Comparison of ENCODE assay signal across 12 cellular contexts in the genomic region with DNA sequence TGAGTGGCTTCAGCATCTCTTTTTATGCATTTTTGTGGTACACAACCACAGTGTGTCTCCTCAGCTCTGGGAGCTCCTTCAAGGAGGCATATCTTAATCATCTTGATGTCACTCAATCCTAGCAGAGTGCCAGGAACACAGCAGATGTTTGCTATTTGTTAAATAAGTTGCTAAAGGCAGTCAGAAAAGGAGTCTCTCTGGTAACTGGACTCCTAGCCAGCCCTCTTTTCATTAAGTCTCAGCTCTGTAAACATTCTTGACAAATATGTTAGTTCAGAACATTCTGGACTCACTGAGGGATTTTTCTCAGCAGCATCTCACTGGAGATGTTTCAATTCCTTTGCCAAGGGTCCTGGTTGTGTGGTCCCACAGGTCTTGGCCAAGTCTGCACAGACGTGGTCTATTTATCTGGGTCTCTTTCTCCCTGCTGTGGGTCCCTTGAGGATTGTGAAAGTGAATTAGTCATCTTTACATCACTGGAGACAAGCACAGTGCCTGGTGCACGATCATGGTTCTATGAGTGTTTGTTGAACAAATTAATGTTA. TPM values are rescaled to one million over a fixed set of nuclear protein-coding genes. Genes with fewer than 3 reads are reported as not detected.
A peak's percentile ranks its signal among the peaks of the same experiment; 100 is the strongest.
DNase-seq lines count a peak whose midpoint lies in the region; ATAC-seq and TF ChIP-seq lines count a peak whose summit lies in the region.
"Had no signal": no experiment of that assay in that cellular context is flagged by ENCODE, and none has a peak within 500 bp of the region (broad histone marks: within the 10 kb centered on the region; RNA-seq: fewer than 3 reads in every experiment).

No MANE protein-coding gene starts in this region.

- H3K9me3 ChIP-seq in Panc1 (ENCODE audit: control insufficient read depth, insufficient read depth, low read depth, low read length) (no peaks in the 10 kb centered on the region), sigmoid colon (peaks cover 0 to 5% (median 0%) of the 10 kb centered on the region in 4 donors)
- H3K9me3 ChIP-seq: suprapubic skin had no signal

- POLR2A ChIA-PET in Panc1 (lab: Charles Lee) = no interaction called here

- TF ChIP-seq CTCF in Panc1 (IDR thresholded peaks at IDR 0.05) (no peak), fibroblast of pulmonary artery (IDR thresholded peaks at IDR 0.05; ENCODE audit: low read length, missing control alignments) (no peak), sigmoid colon (IDR thresholded peaks at IDR 0.05) (no peak)

- ATAC-seq in Panc1 = no peak
- ATAC-seq: natural killer cell had no signal

- no peak for TF ChIP-seq POLR2A in sigmoid colon (IDR thresholded peaks at IDR 0.05)

- no peak overlapping the region for H3K4me3 ChIP-seq in Panc1 (ENCODE audit: low read depth in 2 of 2, low read length in 2 of 2)
- H3K4me3 ChIP-seq in fibroblast of pulmonary artery (replicated peaks; ENCODE audit: low read depth, low read length) = no peak overlapping the region
- H3K4me3 ChIP-seq in sigmoid colon = no peak overlapping the region
- H3K4me3 ChIP-seq: dorsolateral prefrontal cortex, suprapubic skin had no signal

- no TSS peak for BruUV-seq in Panc1 (replicated peaks; lab: Mats Ljungman, UMichigan)

- CTCF ChIA-PET in Panc1 (lab: Charles Lee) = no interaction called here

- H3K27me3 ChIP-seq in Panc1 (ENCODE audit: control insufficient read depth, insufficient read depth, low read length) = no peaks in the 10 kb centered on the region
- H3K27me3 ChIP-seq in sigmoid colon = no peaks in the 10 kb centered on the region
- H3K27me3 ChIP-seq: suprapubic skin had no signal

- TF ChIP-seq EP300 in sigmoid colon (IDR thresholded peaks at IDR 0.05) = no peak

- H3K4me1 ChIP-seq in Panc1 (ENCODE audit: control insufficient read depth, insufficient read depth, low read length) (no peaks in the 10 kb centered on the region; the same call in 1 of the 2 replicates), sigmoid colon (no peaks in the 10 kb centered on the region)
- H3K4me1 ChIP-seq: suprapubic skin had no signal

- H3K27ac ChIP-seq in Panc1 (ENCODE audit: low read length) = peak overlapping the region; percentile 44; the same call in 1 of the 2 replicates
- H3K27ac ChIP-seq in sigmoid colon = peak overlapping the region in 1 of 4 donors; percentile 41
- H3K27ac ChIP-seq: dorsolateral prefrontal cortex, suprapubic skin had no signal

- DNase-seq in GM03348 (ENCODE audit: low spot score) (peak; percentile 53), Panc1 (ENCODE audit: low read depth, low spot score) (no peak), fibroblast of pulmonary artery (ENCODE audit: low read depth) (peak; percentile 77), sigmoid colon (peak; percentile 73), NCI-H1092 (lab: John Stamatoyannopoulos, UW) (no peak), AG08396 (ENCODE audit: low spot score) (no peak), NCI-H2081 treated with DMSO at 0.1 percent for 48 hours (lab: John Stamatoyannopoulos, UW) (no peak)
- DNase-seq: dorsolateral prefrontal cortex, natural killer cell, NCI-H226, RPMI8226 had no signal

- in situ Hi-C loops in Panc1 (cut with HindIII; ENCODE audit: low pct_unique_long_range_greater_than_20kb, low sequenced_read_pairs) = no loop called here

- intact Hi-C loops in Panc1 (cut with micrococcal nuclease; ENCODE audit: unreplicated experiment) = no loop called here
- intact Hi-C loops in sigmoid colon (cut with DNase I) = no loop called here

- 59 to 83% methylated on average over 2 of the region's 2 CpGs for WGBS in sigmoid colon, 2 donors

- H3K36me3 ChIP-seq in Panc1 (ENCODE audit: control insufficient read depth, insufficient read depth, low read length) (no peaks in the 10 kb centered on the region), sigmoid colon (no peaks in the 10 kb centered on the region)
- H3K36me3 ChIP-seq: suprapubic skin had no signal

RNA-seq across cellular contexts. Expression of a gene that starts 20.3 kb away (rescaled TPM):
- not detected for total RNA-seq in Panc1 (2021; ENCODE audit: unreplicated experiment)
- not detected for polyA plus RNA-seq in Panc1 (2012; ENCODE audit: insufficient read length)
- total RNA-seq in sigmoid colon = not detected
- under 1 TPM in 1 of 3 donors, not detected in 2; 0.17 TPM for polyA plus RNA-seq in sigmoid colon
- total RNA-seq: natural killer cell, suprapubic skin had no signal

Comparison
In these comparisons a context has a peak if more than half of its experiments do, and no peak if none do; other contexts are left out.
1. DNase-seq: peak in GM03348 (single experiment), fibroblast of pulmonary artery (single experiment) and sigmoid colon (single experiment); none in Panc1 (single experiment), NCI-H1092 (single experiment), AG08396 (single experiment) and NCI-H2081 treated with DMSO at 0.1 percent for 48 hours (single experiment).